Comparison of ENCODE assay signal across 1 cellular context in the genomic region with DNA sequence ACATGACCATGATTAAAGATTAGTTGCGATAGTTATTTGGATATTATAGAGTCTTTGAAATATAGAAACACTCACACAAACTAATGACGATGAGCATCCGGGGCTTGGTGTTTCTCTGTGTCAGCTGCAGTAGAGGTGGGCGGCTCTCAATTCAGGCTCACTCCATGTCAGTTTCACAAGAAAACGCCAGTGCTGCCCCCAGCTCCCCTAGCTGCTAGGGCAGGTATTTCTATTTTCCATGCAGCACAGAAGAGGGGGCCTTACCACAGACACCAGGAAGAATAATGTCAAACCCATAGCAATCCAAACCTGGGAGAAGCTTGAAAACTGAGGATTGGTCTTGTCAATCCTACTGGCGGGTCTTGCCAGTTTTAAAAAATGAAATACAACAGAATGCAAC.
TF ChIP-seq lines count a peak whose summit lies in the region.

No MANE protein-coding gene starts in this region.

TF ChIP-seq in WTC11, 78 proteins besides CTCF, POLR2A, EP300 and RAD21 (continued from another document):
- TF ChIP-seq, protein P1, sequence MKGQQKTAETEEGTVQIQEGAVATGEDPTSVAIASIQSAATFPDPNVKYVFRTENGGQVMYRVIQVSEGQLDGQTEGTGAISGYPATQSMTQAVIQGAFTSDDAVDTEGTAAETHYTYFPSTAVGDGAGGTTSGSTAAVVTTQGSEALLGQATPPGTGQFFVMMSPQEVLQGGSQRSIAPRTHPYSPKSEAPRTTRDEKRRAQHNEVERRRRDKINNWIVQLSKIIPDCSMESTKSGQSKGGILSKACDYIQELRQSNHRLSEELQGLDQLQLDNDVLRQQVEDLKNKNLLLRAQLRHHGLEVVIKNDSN (CRISPR knock-in tag; IDR thresholded peaks at IDR 0.05), result no peak
- TF ChIP-seq ZNF121 (CRISPR knock-in tag; IDR thresholded peaks at IDR 0.05), result no peak
